Comparison of ENCODE assay signal across 12 cellular contexts in the genomic region with DNA sequence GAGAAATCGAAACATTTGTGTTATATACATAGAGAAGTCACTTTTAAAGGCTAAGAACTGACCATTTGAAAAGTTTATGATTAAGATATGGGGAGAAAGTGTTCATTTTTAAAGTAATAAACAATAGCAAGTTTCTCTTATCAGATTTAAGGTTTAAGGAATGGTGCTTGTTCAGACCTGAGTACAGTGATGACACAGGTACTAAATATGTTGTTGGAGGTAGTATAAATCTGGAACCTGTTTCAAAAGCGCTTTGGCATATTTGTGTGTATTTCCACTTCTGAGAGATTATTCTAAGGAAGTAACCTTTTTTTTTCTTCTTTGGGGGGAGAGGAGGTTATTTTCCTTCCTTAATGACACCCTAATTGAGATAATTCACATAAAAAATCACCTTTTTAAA. TPM values are rescaled to one million over a fixed set of nuclear protein-coding genes. Genes with fewer than 3 reads are reported as not detected.
DNase-seq lines count a peak whose midpoint lies in the region; ATAC-seq, FAIRE-seq and TF ChIP-seq lines count a peak whose summit lies in the region.
"Had no signal": no experiment of that assay in that cellular context is flagged by ENCODE, and none has a peak within 500 bp of the region (broad histone marks: within the 10 kb centered on the region; RNA-seq: fewer than 3 reads in every experiment).

No MANE protein-coding gene starts in this region.

- no peak for TF ChIP-seq CTCF in astrocyte (IDR thresholded peaks at IDR 0.05; ENCODE audit: insufficient read depth, low read depth, low read length)
- no peak for TF ChIP-seq CTCF in mesothelial cell of epicardium (IDR thresholded peaks at IDR 0.05; ENCODE audit: unreplicated experiment)

- no peak for DNase-seq in activated naive CD4-positive, alpha-beta T cell treated with Interleukin-2 at 50 U/mL for 16 hours
- DNase-seq in astrocyte (ENCODE audit: low read depth), result no peak
- DNase-seq in mesothelial cell of epicardium (ENCODE audit: low spot score in 2 of 2, unreplicated experiment in 2 of 2), result no peak
- DNase-seq in NCI-H524 (lab: John Stamatoyannopoulos, UW), result no peak
- DNase-seq in cortex of kidney (lab: John Stamatoyannopoulos, UW), result no peak
- DNase-seq: AML-193, cerebellar nuclear complex, left ventricle myocardium superior had no signal

- H3K36me3 Mint-ChIP-seq in activated naive CD4-positive, alpha-beta T cell treated with anti-CD3 and anti-CD28 coated beads, Interleukin-2, amount 50 U/mL, for 24 hours, result peaks cover 4% of the 10 kb centered on the region
- H3K36me3 Mint-ChIP-seq in astrocyte (ENCODE audit: low read depth, unreplicated experiment), result peaks cover 2% of the 10 kb centered on the region
- no peaks in the 10 kb centered on the region for H3K36me3 Mint-ChIP-seq in mesothelial cell of epicardium

- peaks cover 84% of the 10 kb centered on the region for H3K79me2 ChIP-seq in astrocyte (ENCODE audit: insufficient read depth, low read length)

- H3K27me3 Mint-ChIP-seq in activated naive CD4-positive, alpha-beta T cell treated with anti-CD3 and anti-CD28 coated beads, Interleukin-2, amount 50 U/mL, for 24 hours, result no peaks in the 10 kb centered on the region
- H3K27me3 Mint-ChIP-seq in astrocyte (ENCODE audit: low read depth, unreplicated experiment), result no peaks in the 10 kb centered on the region
- H3K27me3 Mint-ChIP-seq in mesothelial cell of epicardium (ENCODE audit: low read depth), result no peaks in the 10 kb centered on the region

- no peak overlapping the region for H3K4me3 ChIP-seq in astrocyte (ENCODE audit: insufficient read depth, low read depth, low read length)
- H3K4me3 ChIP-seq: right atrium auricular region had no signal

- H3K9me3 ChIP-seq in astrocyte (ENCODE audit: insufficient read depth, low read depth, low read length), result no peaks in the 10 kb centered on the region
- H3K9me3 ChIP-seq: right atrium auricular region had no signal

- no peak for FAIRE-seq in astrocyte (lab: Jason Lieb, UNC)

- no peaks in the 10 kb centered on the region for H3K36me3 ChIP-seq in astrocyte (ENCODE audit: insufficient read depth, low read length)
- H3K36me3 ChIP-seq: right atrium auricular region had no signal

- H3K27ac Mint-ChIP-seq in activated naive CD4-positive, alpha-beta T cell treated with anti-CD3 and anti-CD28 coated beads, Interleukin-2, amount 50 U/mL, for 24 hours, result peak overlapping the region; percentile 94
- H3K27ac Mint-ChIP-seq in astrocyte (ENCODE audit: unreplicated experiment), result no peak overlapping the region
- peak overlapping the region; percentile 70 for H3K27ac Mint-ChIP-seq in mesothelial cell of epicardium

- no peak for ATAC-seq in GM21515 (IDR thresholded peaks at IDR 0.05; ENCODE audit: unreplicated experiment)
- no peak for ATAC-seq in GM21367 (IDR thresholded peaks at IDR 0.05; ENCODE audit: unreplicated experiment)
- ATAC-seq: left ventricle myocardium superior had no signal

- peaks cover 54% of the 10 kb centered on the region for H4K20me1 ChIP-seq in astrocyte (ENCODE audit: insufficient read depth, low read length)

- no peak overlapping the region for H3K27ac ChIP-seq in astrocyte (ENCODE audit: low read depth, low read length)
- H3K27ac ChIP-seq: right atrium auricular region had no signal

- no peak overlapping the region for H2AFZ ChIP-seq in astrocyte (ENCODE audit: low read depth, low read length)

- no peaks in the 10 kb centered on the region for H3K27me3 ChIP-seq in astrocyte (ENCODE audit: insufficient read depth, low read length)
- H3K27me3 ChIP-seq: right atrium auricular region had no signal

- H3K4me2 ChIP-seq in astrocyte (ENCODE audit: low read length), result peak overlapping the region; percentile 27

- H3K4me3 Mint-ChIP-seq in activated naive CD4-positive, alpha-beta T cell treated with anti-CD3 and anti-CD28 coated beads, Interleukin-2, amount 50 U/mL, for 24 hours, result peak overlapping the region; percentile 91
- H3K4me3 Mint-ChIP-seq in astrocyte (ENCODE audit: unreplicated experiment) (no peak overlapping the region), mesothelial cell of epicardium (no peak overlapping the region)

- peaks cover 85% of the 10 kb centered on the region for H3K4me1 Mint-ChIP-seq in activated naive CD4-positive, alpha-beta T cell treated with anti-CD3 and anti-CD28 coated beads, Interleukin-2, amount 50 U/mL, for 24 hours
- peaks cover 15% of the 10 kb centered on the region for H3K4me1 Mint-ChIP-seq in astrocyte (ENCODE audit: low read depth, unreplicated experiment)
- H3K4me1 Mint-ChIP-seq in mesothelial cell of epicardium, result peaks cover 31% of the 10 kb centered on the region

- no peak overlapping the region for H3K9ac ChIP-seq in astrocyte (ENCODE audit: low read length)

- H3K9me3 Mint-ChIP-seq in activated naive CD4-positive, alpha-beta T cell treated with anti-CD3 and anti-CD28 coated beads, Interleukin-2, amount 50 U/mL, for 24 hours, result no peaks in the 10 kb centered on the region
- no peaks in the 10 kb centered on the region for H3K9me3 Mint-ChIP-seq in astrocyte (ENCODE audit: unreplicated experiment)
- no peaks in the 10 kb centered on the region for H3K9me3 Mint-ChIP-seq in mesothelial cell of epicardium

- peaks cover 5% of the 10 kb centered on the region for H3K4me1 ChIP-seq in astrocyte (ENCODE audit: insufficient read depth, low read length)

RNA-seq across cellular contexts. Expression of gene CDC42SE2, which starts 18.4 kb away (rescaled TPM):
- 18.5 and 24.1 TPM in 2 replicates for total RNA-seq in astrocyte
- total RNA-seq in mesothelial cell of epicardium, result 23.6 to 27.5 TPM (median 25.9 TPM) in 3 replicates
